18 cellular contexts compared by ENCODE assay signal in genomic region chr18:57141208-57142129, GRCh38. TPM values are rescaled to one million over a fixed set of nuclear protein-coding genes. Genes with fewer than 3 reads are reported as not detected.
A peak's percentile ranks its signal among the peaks of the same experiment; 100 is the strongest.
DNase-seq lines count a peak whose midpoint lies in the region; ATAC-seq and TF ChIP-seq lines count a peak whose summit lies in the region.
"Had no signal": no experiment of that assay in that cellular context is flagged by ENCODE, and none has a peak within 500 bp of the region (broad histone marks: within the 10 kb centered on the region; RNA-seq: fewer than 3 reads in every experiment).

No MANE protein-coding gene starts in this region.

- no peak overlapping the region for H3K27ac Mint-ChIP-seq in T-cell
- no peak overlapping the region for H3K27ac Mint-ChIP-seq in activated CD8-positive, alpha-beta memory T cell treated with anti-CD3 and anti-CD28 coated beads, Interleukin-2, amount 10 ng/mL, durations not matched to agents 7 days and 5 days
- H3K27ac Mint-ChIP-seq: activated CD4-positive, alpha-beta T cell treated with anti-CD3 and anti-CD28 coated beads for 36 hours; dendritic cell treated with granulocyte-macrophage colony-stimulating factor and Interleukin-4, amounts not matched to agents 40 ng/mL and 50 ng/mL, for 4 days; naive thymus-derived CD4-positive, alpha-beta T cell had no signal

- H3K27me3 ChIP-seq in Peyer's patch (no peaks in the 10 kb centered on the region), left ventricle myocardium inferior (ENCODE audit: low read depth) (peaks cover 10% of the 10 kb centered on the region)

- TF ChIP-seq CTCF in Peyer's patch (IDR thresholded peaks at IDR 0.05) (no peak), left ventricle myocardium inferior (IDR thresholded peaks at IDR 0.05; ENCODE audit: borderline replicate concordance) (no peak)

- H3K4me1 ChIP-seq in Peyer's patch (no peaks in the 10 kb centered on the region), left ventricle myocardium inferior (peaks cover 2% of the 10 kb centered on the region)

- H3K27me3 Mint-ChIP-seq in T-cell, result peaks cover 6 to 13% of the 10 kb centered on the region in 2 donors
- no peaks in the 10 kb centered on the region for H3K27me3 Mint-ChIP-seq in activated CD8-positive, alpha-beta memory T cell treated with anti-CD3 and anti-CD28 coated beads, Interleukin-2, amount 10 ng/mL, durations not matched to agents 7 days and 5 days

- no peaks in the 10 kb centered on the region for H3K9me3 Mint-ChIP-seq in T-cell
- peaks cover 2% of the 10 kb centered on the region for H3K9me3 Mint-ChIP-seq in activated CD8-positive, alpha-beta memory T cell treated with anti-CD3 and anti-CD28 coated beads, Interleukin-2, amount 10 ng/mL, durations not matched to agents 7 days and 5 days (ENCODE audit: low read depth)
- H3K9me3 Mint-ChIP-seq: dendritic cell treated with granulocyte-macrophage colony-stimulating factor and Interleukin-4, amounts not matched to agents 40 ng/mL and 50 ng/mL, for 4 days had no signal

- ATAC-seq in left lobe of liver (peak; percentile 95), T-cell (replicated peaks in 1 of 4) (no peak)
- no peak for ATAC-seq in activated CD8-positive, alpha-beta memory T cell treated with anti-CD3 and anti-CD28 coated beads, Interleukin-2, amount 10 ng/mL, durations not matched to agents 7 days and 5 days
- ATAC-seq: activated CD4-positive, alpha-beta T cell treated with anti-CD3 and anti-CD28 coated beads for 36 hours; naive thymus-derived CD4-positive, alpha-beta T cell had no signal

- no peaks in the 10 kb centered on the region for H3K36me3 ChIP-seq in Peyer's patch
- H3K36me3 ChIP-seq in left ventricle myocardium inferior, result no peaks in the 10 kb centered on the region

- TF ChIP-seq POLR2A in Peyer's patch (IDR thresholded peaks at IDR 0.05), result no peak

- intact Hi-C loops in left ventricle myocardium inferior (cut with micrococcal nuclease), result no loop called here

- H3K36me3 Mint-ChIP-seq in T-cell, result no peaks in the 10 kb centered on the region
- no peaks in the 10 kb centered on the region for H3K36me3 Mint-ChIP-seq in activated CD8-positive, alpha-beta memory T cell treated with anti-CD3 and anti-CD28 coated beads, Interleukin-2, amount 10 ng/mL, durations not matched to agents 7 days and 5 days
- H3K36me3 Mint-ChIP-seq: naive thymus-derived CD4-positive, alpha-beta T cell had no signal

- POLR2A ChIA-PET in T-cell (lab: Charles Lee), result no interaction called here

- no peak overlapping the region for H3K4me3 ChIP-seq in Peyer's patch
- no peak overlapping the region for H3K4me3 ChIP-seq in left ventricle myocardium inferior

- H3K27ac ChIP-seq in Peyer's patch (peak overlapping the region in 1 of 4 donors; percentile 8), left ventricle myocardium inferior (replicated peaks) (no peak overlapping the region)

- H3K9me3 ChIP-seq in Peyer's patch (no peaks in the 10 kb centered on the region), left ventricle myocardium inferior (replicated peaks) (peaks cover 1% of the 10 kb centered on the region)

- CTCF ChIA-PET in T-cell (lab: Charles Lee), result no interaction called here
- CTCF ChIA-PET in activated CD8-positive, alpha-beta memory T cell treated with anti-CD3 and anti-CD28 coated beads, Interleukin-2, amount 10 ng/mL, durations not matched to agents 7 days and 5 days (lab: Charles Lee), result no interaction called here

- peak; percentile 88 for DNase-seq in DMS153 (lab: John Stamatoyannopoulos, UW)
- DNase-seq in NCI-H1417 treated with DMSO at 0.1 percent for 48 hours (lab: John Stamatoyannopoulos, UW), result peak; percentile 56
- peak in 2 of 3 donors; percentile 67 to 83 for DNase-seq in Peyer's patch
- DNase-seq in left lobe of liver (ENCODE audit: low spot score), result peak; percentile 97
- no peak for DNase-seq in T-cell
- DNase-seq in AML-193 (lab: John Stamatoyannopoulos, UW), result no peak
- DNase-seq in left ventricle myocardium inferior, result no peak
- no peak for DNase-seq in activated CD8-positive, alpha-beta memory T cell treated with anti-CD3 and anti-CD28 coated beads, Interleukin-2, amount 10 ng/mL, durations not matched to agents 7 days and 5 days
- DNase-seq: activated CD4-positive, alpha-beta T cell treated with anti-CD3 and anti-CD28 coated beads for 36 hours; activated T-cell treated with anti-CD3 and anti-CD28 coated beads, Interleukin-2, amount 50 U/mL, for 48 hours; amygdala; naive thymus-derived CD4-positive, alpha-beta T cell; NCI-H1436 treated with DMSO at 0.1 percent for 48 hours; retina; stimulated activated CD4-positive, alpha-beta T cell treated with anti-CD3 and anti-CD28 coated beads, Interleukin-2, amount 100 ng/mL, for 24 hours; T-helper 1 cell had no signal

- H3K4me3 Mint-ChIP-seq in T-cell, result no peak overlapping the region
- no peak overlapping the region for H3K4me3 Mint-ChIP-seq in activated CD8-positive, alpha-beta memory T cell treated with anti-CD3 and anti-CD28 coated beads, Interleukin-2, amount 10 ng/mL, durations not matched to agents 7 days and 5 days
- H3K4me3 Mint-ChIP-seq: activated CD4-positive, alpha-beta T cell treated with anti-CD3 and anti-CD28 coated beads for 36 hours; dendritic cell treated with granulocyte-macrophage colony-stimulating factor and Interleukin-4, amounts not matched to agents 40 ng/mL and 50 ng/mL, for 4 days; naive thymus-derived CD4-positive, alpha-beta T cell had no signal

- H3K4me1 Mint-ChIP-seq in T-cell, result no peaks in the 10 kb centered on the region
- no peaks in the 10 kb centered on the region for H3K4me1 Mint-ChIP-seq in activated CD8-positive, alpha-beta memory T cell treated with anti-CD3 and anti-CD28 coated beads, Interleukin-2, amount 10 ng/mL, durations not matched to agents 7 days and 5 days
- H3K4me1 Mint-ChIP-seq: activated CD4-positive, alpha-beta T cell treated with anti-CD3 and anti-CD28 coated beads for 36 hours; naive thymus-derived CD4-positive, alpha-beta T cell had no signal

RNA-seq across cellular contexts. Expression of gene BOD1L2, which starts 5.4 kb away (rescaled TPM):
- total RNA-seq in Peyer's patch (under 1 TPM in 1 of 4 donors, not detected in 3; 0.18 TPM), left lobe of liver (not detected), T-cell (not detected), left ventricle myocardium inferior (not detected)
- total RNA-seq in activated CD8-positive, alpha-beta memory T cell treated with anti-CD3 and anti-CD28 coated beads, Interleukin-2, amount 10 ng/mL, durations not matched to agents 7 days and 5 days, result not detected
- total RNA-seq: activated CD4-positive, alpha-beta T cell treated with anti-CD3 and anti-CD28 coated beads for 36 hours; fibroblast of villous mesenchyme; naive thymus-derived CD4-positive, alpha-beta T cell had no signal

Comparison
In these comparisons a context has a peak if more than half of its experiments do, and no peak if none do; other contexts are left out.
1. DNase-seq: peak in DMS153 (single experiment), NCI-H1417 treated with DMSO at 0.1 percent for 48 hours (single experiment), Peyer's patch (2 of 3) and left lobe of liver (single experiment); none in T-cell (0 of 34), AML-193 (0 of 2), left ventricle myocardium inferior (single experiment) and activated CD8-positive, alpha-beta memory T cell treated with anti-CD3 and anti-CD28 coated beads, Interleukin-2, amount 10 ng/mL, durations not matched to agents 7 days and 5 days (single experiment).